ENCODE assay signal across 15 cellular contexts in genomic region chrX:42246814-42247213, GRCh38.
DNase-seq lines count a peak whose midpoint lies in the region; ATAC-seq, FAIRE-seq and TF ChIP-seq lines count a peak whose summit lies in the region.
"Had no signal": no experiment of that assay in that cellular context is flagged by ENCODE, and none has a peak within 500 bp of the region (broad histone marks: within the 10 kb centered on the region; RNA-seq: fewer than 3 reads in every experiment).

No MANE protein-coding gene starts in this region.

- 21 to 39% methylated on average over 7 of the region's 7 CpGs for WGBS in lung, 2 donors
- WGBS in tibial nerve, 2 donors = 26 to 34% methylated on average over 7 of the region's 7 CpGs

- no peak for TF ChIP-seq POLR2A in tibial nerve (IDR thresholded peaks at IDR 0.05)

- H3K27me3 ChIP-seq in AG04450 (ENCODE audit: control insufficient read depth, insufficient read depth, low read length) (no peaks in the 10 kb centered on the region), bronchial epithelial cell (ENCODE audit: control insufficient read depth, insufficient read depth, low read length) (no peaks in the 10 kb centered on the region), lung (ENCODE audit: control insufficient read depth, insufficient read depth) (no peaks in the 10 kb centered on the region), tibial nerve (no peaks in the 10 kb centered on the region)
- H3K27me3 ChIP-seq: foreskin keratinocyte, neutrophil had no signal

- H3K27ac ChIP-seq in AG04450 (ENCODE audit: low read depth, low read length) (no peak overlapping the region), lung (ENCODE audit: low read depth in 1 of 2, low read length in 1 of 2) (no peak overlapping the region), tibial nerve (no peak overlapping the region)
- H3K27ac ChIP-seq: foreskin keratinocyte, neutrophil had no signal

- FAIRE-seq in bronchial epithelial cell (lab: Jason Lieb, UNC) = no peak
- FAIRE-seq: colon had no signal

- TF ChIP-seq CTCF in AG04450 (IDR thresholded peaks at IDR 0.05; ENCODE audit: low read depth, low read length) = no peak
- TF ChIP-seq CTCF in bronchial epithelial cell (IDR thresholded peaks at IDR 0.05; ENCODE audit: insufficient read depth, low read length, severe bottlenecking) = no peak
- no peak for TF ChIP-seq CTCF in lung (IDR thresholded peaks at IDR 0.05; ENCODE audit: control extremely low read depth, extremely low read depth)
- TF ChIP-seq CTCF in tibial nerve (IDR thresholded peaks at IDR 0.05) = no peak

- POLR2A ChIA-PET in AG04450 (lab: Yijun Ruan, JAX) = no interaction called here

- H3K36me3 ChIP-seq in bronchial epithelial cell (ENCODE audit: control insufficient read depth, insufficient read depth, low read length) = no peaks in the 10 kb centered on the region
- H3K36me3 ChIP-seq in lung (ENCODE audit: control insufficient read depth in 2 of 2, insufficient read depth in 2 of 2, low read length in 2 of 2) = no peaks in the 10 kb centered on the region
- no peaks in the 10 kb centered on the region for H3K36me3 ChIP-seq in tibial nerve
- H3K36me3 ChIP-seq: neutrophil had no signal

- H3K4me1 ChIP-seq in lung (ENCODE audit: control insufficient read depth in 2 of 2, insufficient read depth in 2 of 2, low read length in 2 of 2) (no peaks in the 10 kb centered on the region), tibial nerve (no peaks in the 10 kb centered on the region)
- H3K4me1 ChIP-seq: foreskin keratinocyte had no signal

- no peak for TF ChIP-seq EP300 in tibial nerve (IDR thresholded peaks at IDR 0.05)

- H3K9me3 ChIP-seq in AG04450 (ENCODE audit: control insufficient read depth, insufficient read depth, low read length) (no peaks in the 10 kb centered on the region), lung (ENCODE audit: control insufficient read depth in 2 of 2, insufficient read depth in 1 of 2, low read length in 1 of 2) (no peaks in the 10 kb centered on the region), tibial nerve (no peaks in the 10 kb centered on the region)
- H3K9me3 ChIP-seq: neutrophil had no signal

- H3K4me3 ChIP-seq in AG04450 (ENCODE audit: low read depth, low read length) = peak overlapping the region; percentile 13
- H3K4me3 ChIP-seq in bronchial epithelial cell (ENCODE audit: low read depth, low read length) = no peak overlapping the region
- H3K4me3 ChIP-seq in lung = no peak overlapping the region
- peak overlapping the region in 2 of 4 donors; percentile 10 to 24 for H3K4me3 ChIP-seq in tibial nerve

- no peak for ATAC-seq in lung (ENCODE audit: insufficient read depth, low FRiP score)
- ATAC-seq in HG03432 (IDR thresholded peaks at IDR 0.05; ENCODE audit: unreplicated experiment) = no peak
- ATAC-seq: foreskin keratinocyte, Panc1 had no signal

- CTCF ChIA-PET in AG04450 (lab: Charles Lee) = interaction anchor here (0.6 kb wide), 1 partner anchor 511 kb away, joined by 4 read pairs; no protein-coding TSS in a partner anchor

- DNase-seq in AG04450 (ENCODE audit: low read depth, low spot score) (no peak), HT1080 (ENCODE audit: low read depth) (peak; percentile 0), bronchial epithelial cell (ENCODE audit: low read depth) (peak; percentile 15), lung (ENCODE audit: low spot score) (peak; percentile 52), T1000 (lab: John Stamatoyannopoulos, UW) (no peak), SKM-1 treated with dmso at 0.1 percent for 144 hours (lab: John Stamatoyannopoulos, UW; ENCODE audit: unreplicated experiment) (no peak), tibial nerve (ENCODE audit: low spot score in 2 of 2) (no peak)
- DNase-seq: activated CD8-positive, alpha-beta memory T cell treated with anti-CD3 and anti-CD28 coated beads for 24 hours; foreskin keratinocyte; NCI-H2171; T-helper 2 cell had no signal

Comparison
In these comparisons a context has a peak if more than half of its experiments do, and no peak if none do; other contexts are left out.
1. DNase-seq: peak in HT1080 (single experiment), bronchial epithelial cell (single experiment) and lung (single experiment); none in AG04450 (single experiment), T1000 (single experiment), SKM-1 treated with dmso at 0.1 percent for 144 hours (single experiment) and tibial nerve (0 of 2).